ENCODE assay signal across 2 cellular contexts in genomic region chr20:23963941-23964340, GRCh38.
TF ChIP-seq lines count a peak whose summit lies in the region.

No MANE protein-coding gene starts in this region.

TF ChIP-seq in HepG2, 621 proteins besides CTCF, POLR2A, EP300 and RAD21:
- no peak for TF ChIP-seq NONO (IDR thresholded peaks at IDR 0.05)
- no peak for TF ChIP-seq NONO (CRISPR knock-in tag; conservative IDR thresholded peaks at IDR 0.05)
- peak; percentile 17 for TF ChIP-seq ZFP36 (IDR thresholded peaks at IDR 0.05; ENCODE audit: borderline replicate concordance, low read depth, low read length, partially characterized antibody)

TF ChIP-seq in HEK293, 187 proteins besides CTCF, POLR2A, EP300 and RAD21:
- TF ChIP-seq ZBTB20 (tag by site-specific recombination; IDR thresholded peaks at IDR 0.05) (no peak), TRIM28 (IDR thresholded peaks at IDR 0.05; ENCODE audit: borderline replicate concordance, low read length) (peak; percentile 74; the same call in 1 of the 2 replicates), SETDB1 (IDR thresholded peaks at IDR 0.05; ENCODE audit: insufficient read length, low read length) (peak; percentile 98)
